Comparison of ENCODE assay signal across 8 cellular contexts in the genomic region with DNA sequence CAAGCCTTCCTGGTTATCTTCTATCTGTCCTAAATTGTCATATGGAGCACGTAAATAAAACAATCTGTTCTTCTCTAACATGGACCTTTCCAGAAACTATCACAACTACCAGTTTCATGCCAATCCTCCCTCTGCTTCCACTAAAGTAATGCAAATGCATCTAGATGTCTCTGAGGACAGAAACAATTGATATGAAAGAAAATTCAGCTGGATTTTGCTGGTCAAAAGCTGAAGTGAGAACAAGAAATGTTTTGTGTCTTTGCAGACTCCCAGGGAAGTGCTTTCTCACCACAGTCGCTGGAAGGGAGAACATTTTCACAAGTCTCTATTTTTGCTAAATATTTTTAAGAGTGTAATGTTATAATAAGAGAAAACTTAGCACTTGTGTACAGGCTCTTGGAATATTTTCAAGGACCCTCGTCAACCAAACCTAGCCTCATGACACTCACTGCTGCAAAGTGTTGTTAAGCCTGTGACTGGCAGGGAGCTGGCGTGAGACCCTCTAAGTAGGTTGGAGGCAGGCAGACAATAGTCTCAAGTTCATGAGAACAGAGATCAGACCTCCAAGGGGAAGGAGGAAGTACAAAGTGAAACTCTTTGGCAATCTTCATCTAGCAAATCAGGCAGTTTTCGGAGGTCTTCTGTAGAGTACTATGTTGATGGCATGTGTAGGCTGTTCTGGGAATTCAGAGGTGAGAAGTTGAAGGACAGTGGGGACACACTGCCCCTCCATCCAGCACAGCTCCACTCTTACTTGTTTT. TPM values are rescaled to one million over a fixed set of nuclear protein-coding genes. Genes with fewer than 3 reads are reported as not detected.
DNase-seq lines count a peak whose midpoint lies in the region; ATAC-seq and TF ChIP-seq lines count a peak whose summit lies in the region.

No MANE protein-coding gene starts in this region.

- H3K4me1 ChIP-seq in DND-41 (ENCODE audit: insufficient read depth, low read length): peaks cover 20% of the 10 kb centered on the region
- H3K4me1 ChIP-seq in OCI-LY3 (ENCODE audit: low read length): peaks cover 27% of the 10 kb centered on the region
- H3K4me1 ChIP-seq in lower lobe of right lung: peaks cover 10% of the 10 kb centered on the region

- DNase-seq in DND-41 (no peak), lower lobe of right lung (no peak), endothelial cell (ENCODE audit: low spot score) (no peak), DMS53 treated with DMSO at 0.1 percent for 48 hours (lab: John Stamatoyannopoulos, UW; ENCODE audit: unreplicated experiment) (no peak), MCF 10A (ENCODE audit: unreplicated experiment) (no peak)

- H3K9me3 Mint-ChIP-seq in endothelial cell (ENCODE audit: unreplicated experiment) (no peaks in the 10 kb centered on the region), MCF 10A (ENCODE audit: unreplicated experiment) (no peaks in the 10 kb centered on the region)

- H2AFZ ChIP-seq in DND-41 (ENCODE audit: low read depth, low read length) (peak overlapping the region; percentile 60), OCI-LY3 (ENCODE audit: low read depth, low read length) (peak overlapping the region; percentile 88)

- POLR2A ChIA-PET in MCF 10A (lab: Yijun Ruan, JAX): interaction anchor here (1.2 kb wide), 1 partner anchor 313 kb away, joined by 3 read pairs; no protein-coding TSS in a partner anchor

- ATAC-seq in DND-41 (ENCODE audit: insufficient read depth, low read depth): 0 out of 3 replicates have a peak, but pooled peaks have one; percentile 29
- peak; percentile 40 for ATAC-seq in GM21576 (IDR thresholded peaks at IDR 0.05; ENCODE audit: unreplicated experiment)
- peak; percentile 41 to 51 for ATAC-seq in lower lobe of right lung
- no peak for ATAC-seq in HG03108 (IDR thresholded peaks at IDR 0.05; ENCODE audit: unreplicated experiment)

- H3K27me3 ChIP-seq in DND-41 (ENCODE audit: insufficient read depth, low read length, poor library complexity) (no peaks in the 10 kb centered on the region), OCI-LY3 (ENCODE audit: low read depth, low read length) (no peaks in the 10 kb centered on the region), lower lobe of right lung (ENCODE audit: low read depth) (no peaks in the 10 kb centered on the region)

- H4K20me1 ChIP-seq in DND-41 (ENCODE audit: insufficient read depth, low read length) (no peaks in the 10 kb centered on the region), OCI-LY3 (ENCODE audit: insufficient read depth, low read length) (no peaks in the 10 kb centered on the region)

- H3K27ac Mint-ChIP-seq in endothelial cell (ENCODE audit: unreplicated experiment): no peak overlapping the region
- H3K27ac Mint-ChIP-seq in MCF 10A (ENCODE audit: low read depth, unreplicated experiment): no peak overlapping the region

- no peak overlapping the region for H3K27ac ChIP-seq in DND-41 (ENCODE audit: low read length)
- no peak overlapping the region for H3K27ac ChIP-seq in OCI-LY3 (ENCODE audit: low read length)
- peak overlapping the region; percentile 37 for H3K27ac ChIP-seq in lower lobe of right lung

- H3K9ac ChIP-seq in DND-41 (ENCODE audit: low read depth, low read length) (no peak overlapping the region), OCI-LY3 (ENCODE audit: low read length) (peak overlapping the region; percentile 24; the same call in 1 of the 2 replicates)

- intact Hi-C loops in lower lobe of right lung (cut with DNase I) (loop anchor here (10.0 kb wide), 1 partner anchor 292 kb away; a partner anchor contains a TSS), MCF 10A (cut with micrococcal nuclease) (loop anchor here (10.0 kb wide), 1 partner anchor 442 kb away; a partner anchor contains a TSS)

- H3K79me2 ChIP-seq in DND-41 (ENCODE audit: insufficient read depth, low read length): no peaks in the 10 kb centered on the region
- no peaks in the 10 kb centered on the region for H3K79me2 ChIP-seq in OCI-LY3 (ENCODE audit: low read length)

- no TSS peak for BruUV-seq in MCF 10A (replicated peaks; lab: Mats Ljungman, UMichigan)

- TF ChIP-seq CTCF in DND-41 (IDR thresholded peaks at IDR 0.05; ENCODE audit: borderline replicate concordance, extremely low read depth, low read length, poor library complexity, severe bottlenecking) (no peak), OCI-LY3 (IDR thresholded peaks at IDR 0.05; ENCODE audit: low read depth, low read length) (no peak), lower lobe of right lung (IDR thresholded peaks at IDR 0.05) (no peak), endothelial cell (IDR thresholded peaks at IDR 0.05; ENCODE audit: unreplicated experiment) (no peak), MCF 10A (IDR thresholded peaks at IDR 0.05; ENCODE audit: unreplicated experiment) (no peak)

- H3K4me3 ChIP-seq in DND-41 (ENCODE audit: low read depth in 1 of 2, low read length in 2 of 2) (no peak overlapping the region), OCI-LY3 (ENCODE audit: low read length) (peak overlapping the region; percentile 50), lower lobe of right lung (peak overlapping the region; percentile 13)

- no peaks in the 10 kb centered on the region for H3K4me1 Mint-ChIP-seq in endothelial cell (ENCODE audit: unreplicated experiment)
- H3K4me1 Mint-ChIP-seq in MCF 10A (ENCODE audit: insufficient read depth, unreplicated experiment): no peaks in the 10 kb centered on the region

- no peak overlapping the region for H3K4me2 ChIP-seq in DND-41 (ENCODE audit: insufficient read depth, low read length)
- H3K4me2 ChIP-seq in OCI-LY3 (ENCODE audit: low read length): peak overlapping the region; percentile 60

- no peak overlapping the region for H3K4me3 Mint-ChIP-seq in endothelial cell (ENCODE audit: unreplicated experiment)
- no peak overlapping the region for H3K4me3 Mint-ChIP-seq in MCF 10A (ENCODE audit: unreplicated experiment)

- H3K36me3 Mint-ChIP-seq in endothelial cell (ENCODE audit: low read depth, unreplicated experiment): no peaks in the 10 kb centered on the region
- H3K36me3 Mint-ChIP-seq in MCF 10A (ENCODE audit: insufficient read depth, unreplicated experiment): no peaks in the 10 kb centered on the region

- no peaks in the 10 kb centered on the region for H3K27me3 Mint-ChIP-seq in endothelial cell (ENCODE audit: unreplicated experiment)
- no peaks in the 10 kb centered on the region for H3K27me3 Mint-ChIP-seq in MCF 10A (ENCODE audit: insufficient read depth, unreplicated experiment)

- H3K36me3 ChIP-seq in DND-41 (ENCODE audit: insufficient read depth, low read length) (no peaks in the 10 kb centered on the region), OCI-LY3 (replicated peaks; ENCODE audit: low read depth, low read length) (no peaks in the 10 kb centered on the region), lower lobe of right lung (no peaks in the 10 kb centered on the region)

- H3K9me3 ChIP-seq in DND-41 (ENCODE audit: insufficient read depth, low read length, severe bottlenecking) (no peaks in the 10 kb centered on the region), OCI-LY3 (ENCODE audit: insufficient read depth, low read length) (no peaks in the 10 kb centered on the region), lower lobe of right lung (no peaks in the 10 kb centered on the region)

- CTCF ChIA-PET in MCF 10A (lab: Yijun Ruan, JAX): interaction anchor here (1.0 to 12.2 kb wide), 6 partner anchors 136 to 531 kb away, joined by 3 to 174 read pairs (median 6); a partner anchor contains a TSS

RNA-seq across cellular contexts. Expression of a gene that starts 38.8 kb away (rescaled TPM):
- 26.1 TPM for total RNA-seq in lower lobe of right lung
- total RNA-seq in endothelial cell (ENCODE audit: unreplicated experiment): not detected
- not detected in 2 replicates for total RNA-seq in MCF 10A (2022)

RNA-seq across cellular contexts. Expression of a gene that starts 42.0 kb away (rescaled TPM):
- 31.1 TPM for total RNA-seq in lower lobe of right lung
- total RNA-seq in endothelial cell (ENCODE audit: unreplicated experiment): 18.4 TPM
- total RNA-seq in MCF 10A (2022): 36.0 and 43.1 TPM in 2 replicates

Comparison
In these comparisons a context has a peak if more than half of its experiments do, and no peak if none do; other contexts are left out.
1. H3K4me3 ChIP-seq: peak in OCI-LY3 (single experiment) and lower lobe of right lung (single experiment); none in DND-41 (0 of 2).
2. RNA of a gene that starts 38.8 kb away (total RNA-seq): 26.1 TPM in lower lobe of right lung (single experiment); not detected in endothelial cell (single experiment) and not detected in MCF 10A; every median in the first group is over 10 times any median in the second.